Comparison of ENCODE assay signal across 15 cellular contexts in genomic region chr10:10796061-10796773, GRCh38.
DNase-seq lines count a peak whose midpoint lies in the region; ATAC-seq and TF ChIP-seq lines count a peak whose summit lies in the region.
"Had no signal": no experiment of that assay in that cellular context is flagged by ENCODE, and none has a peak within 500 bp of the region (broad histone marks: within the 10 kb centered on the region; RNA-seq: fewer than 3 reads in every experiment).

No MANE protein-coding gene starts in this region.

- no peaks in the 10 kb centered on the region for H3K27me3 Mint-ChIP-seq in osteocyte (ENCODE audit: unreplicated experiment)

- WGBS in heart left ventricle, 4 donors, result 46 to 52% (median 49%) methylated on average over 8 of the region's 8 CpGs
- WGBS in aorta, 2 donors, result 37 to 39% methylated on average over 8 of the region's 8 CpGs

- no peaks in the 10 kb centered on the region for H3K9me3 Mint-ChIP-seq in osteocyte (ENCODE audit: unreplicated experiment)
- H3K9me3 Mint-ChIP-seq: activated CD4-positive, alpha-beta memory T cell treated with anti-CD3 and anti-CD28 coated beads, Interleukin-2, amount 10 ng/mL, durations not matched to agents 7 days and 5 days had no signal

- H3K36me3 Mint-ChIP-seq in osteocyte (ENCODE audit: unreplicated experiment), result no peaks in the 10 kb centered on the region

- peak overlapping the region; percentile 94 for H3K27ac Mint-ChIP-seq in osteocyte (ENCODE audit: unreplicated experiment)
- H3K27ac Mint-ChIP-seq: activated CD4-positive, alpha-beta memory T cell treated with anti-CD3 and anti-CD28 coated beads, Interleukin-2, amount 10 ng/mL, durations not matched to agents 7 days and 5 days had no signal

- peak overlapping the region; percentile 34 for H3K4me3 Mint-ChIP-seq in osteocyte (ENCODE audit: unreplicated experiment)
- H3K4me3 Mint-ChIP-seq: activated CD4-positive, alpha-beta memory T cell treated with anti-CD3 and anti-CD28 coated beads, Interleukin-2, amount 10 ng/mL, durations not matched to agents 7 days and 5 days had no signal

- H3K4me3 ChIP-seq in heart left ventricle (peak overlapping the region in 7 of 12 donors; percentile 4 to 53 (median 38)), aorta (ENCODE audit: low read length in 2 of 2) (peak overlapping the region in 1 of 2 donors; percentile 58)

- H3K4me1 Mint-ChIP-seq in osteocyte (ENCODE audit: unreplicated experiment), result peaks cover 74% of the 10 kb centered on the region
- H3K4me1 Mint-ChIP-seq: activated CD4-positive, alpha-beta memory T cell treated with anti-CD3 and anti-CD28 coated beads, Interleukin-2, amount 10 ng/mL, durations not matched to agents 7 days and 5 days had no signal

- H3K27ac ChIP-seq in heart left ventricle (peak overlapping the region; percentile 58 to 91 (median 81)), aorta (ENCODE audit: low read depth in 1 of 2, low read length in 2 of 2) (peak overlapping the region in 1 of 2 donors; percentile 94)
- H3K27ac ChIP-seq: 22Rv1 had no signal

- H3K4me1 ChIP-seq in heart left ventricle, result peaks cover 0 to 72% (median 31%) of the 10 kb centered on the region in 12 donors
- peaks cover 0 to 6% of the 10 kb centered on the region in 2 donors for H3K4me1 ChIP-seq in aorta (ENCODE audit: control insufficient read depth in 1 of 2, insufficient read depth in 2 of 2, low read length in 2 of 2)

- intact Hi-C loops in Right ventricle myocardium inferior (cut with DNase I) (loop anchor here (5.0 to 10.0 kb wide), 4 partner anchors 69 to 221 kb away; partner anchors contain the start of gene CELF2), cardiac septum (cut with DNase I) (loop anchor here (5.0 to 10.0 kb wide), 2 partner anchors 116 to 219 kb away; partner anchors contain the start of gene CELF2), heart left ventricle (cut with DNase I) (loop anchor here in 8 of 10 donors (5.0 to 10.0 kb wide), 9 partner anchors 76 to 479 kb away; partner anchors contain the start of gene CELF2 (in 2 of the 8)), aorta (cut with DNase I) (loop anchor here (5.0 to 10.0 kb wide), 3 partner anchors 36 to 221 kb away; partner anchors contain the start of gene CELF2 (in 2 of the 2))

- no peak for TF ChIP-seq POLR2A in heart left ventricle (IDR thresholded peaks at IDR 0.05)

- H3K9me3 ChIP-seq in heart left ventricle (peaks cover 0 to under 1% (median 0%) of the 10 kb centered on the region in 12 donors), aorta (ENCODE audit: control insufficient read depth, low read length) (no peaks in the 10 kb centered on the region)

- H3K36me3 ChIP-seq in heart left ventricle, result no peaks in the 10 kb centered on the region
- no peaks in the 10 kb centered on the region for H3K36me3 ChIP-seq in aorta (ENCODE audit: control insufficient read depth in 1 of 2, insufficient read depth in 2 of 2, low read length in 1 of 2)

- DNase-seq in Right ventricle myocardium inferior (ENCODE audit: missing footprints), result no peak
- no peak for DNase-seq in cardiac septum (ENCODE audit: low spot score)
- DNase-seq in heart left ventricle, result peak in 1 of 5 donors; percentile 26
- DNase-seq in osteocyte (ENCODE audit: extremely low spot score, unreplicated experiment), result no peak
- no peak for DNase-seq in aorta
- DNase-seq in NCI-H526 treated with DMSO at 0.1 percent for 48 hours (lab: John Stamatoyannopoulos, UW), result no peak
- DNase-seq: activated CD4-positive, alpha-beta memory T cell treated with anti-CD3 and anti-CD28 coated beads, Interleukin-2, amount 10 ng/mL, durations not matched to agents 7 days and 5 days; activated naive CD4-positive, alpha-beta T cell treated with anti-CD3 and anti-CD28 coated beads, Interleukin-2, amount 50 U/mL, for 16 hours; DMS 273 treated with DMSO at 0.1 percent for 48 hours; effector CD8-positive, alpha-beta T cell; NCI-H1436 treated with DMSO at 0.1 percent for 48 hours; posterior cingulate gyrus had no signal

- no peaks in the 10 kb centered on the region for H3K27me3 ChIP-seq in heart left ventricle
- H3K27me3 ChIP-seq in aorta (ENCODE audit: control insufficient read depth in 1 of 2, insufficient read depth in 2 of 2, low read length in 1 of 2), result no peaks in the 10 kb centered on the region

- ATAC-seq in Right ventricle myocardium inferior (peak; percentile 45), heart left ventricle (peak; percentile 17 to 62 (median 56)), aorta (ENCODE audit: low FRiP score) (peak; percentile 62), GM21360 (IDR thresholded peaks at IDR 0.05; ENCODE audit: unreplicated experiment) (no peak), HG03432 (IDR thresholded peaks at IDR 0.05; ENCODE audit: unreplicated experiment) (no peak)

- TF ChIP-seq CTCF in heart left ventricle (IDR thresholded peaks at IDR 0.05), result no peak
- TF ChIP-seq CTCF in osteocyte (IDR thresholded peaks at IDR 0.05), result no peak

Comparison
In these comparisons a context has a peak if more than half of its experiments do, and no peak if none do; other contexts are left out.
1. ATAC-seq: peak in Right ventricle myocardium inferior (single experiment), heart left ventricle (4 of 4) and aorta (single experiment); none in GM21360 (single experiment) and HG03432 (single experiment).